Comparison of ENCODE assay signal across 1 cellular context in genomic region chr7:128341733-128342132, GRCh38.
TF ChIP-seq lines count a peak whose summit lies in the region.

No MANE protein-coding gene starts in this region.

TF ChIP-seq in HCT116, 20 proteins besides CTCF, POLR2A, EP300 and RAD21:
- no peak for TF ChIP-seq ELF1 (IDR thresholded peaks at IDR 0.05; ENCODE audit: borderline replicate concordance, low read depth)
- no peak for TF ChIP-seq ZFX (IDR thresholded peaks at IDR 0.05)
- no peak for TF ChIP-seq SRF (IDR thresholded peaks at IDR 0.05; ENCODE audit: low read depth)
- TF ChIP-seq ZBTB33 (IDR thresholded peaks at IDR 0.05; ENCODE audit: extremely low read depth, insufficient replicate concordance, low read length), result no peak
- no peak for TF ChIP-seq SP1 (IDR thresholded peaks at IDR 0.05; ENCODE audit: low read depth)
- no peak for TF ChIP-seq MAX (IDR thresholded peaks at IDR 0.05)
- TF ChIP-seq YY1 (IDR thresholded peaks at IDR 0.05; ENCODE audit: extremely low read depth, insufficient replicate concordance, low read depth, low read length), result no peak
- TF ChIP-seq CBX3 (IDR thresholded peaks at IDR 0.05; ENCODE audit: low read depth), result no peak
- TF ChIP-seq ZNF274 (IDR thresholded peaks at IDR 0.05; ENCODE audit: low read depth, low read length), result no peak
- no peak for TF ChIP-seq CEBPB (IDR thresholded peaks at IDR 0.05; ENCODE audit: low read depth)
- TF ChIP-seq ATF3 (IDR thresholded peaks at IDR 0.05), result no peak
- no peak for TF ChIP-seq TCF7L2 (IDR thresholded peaks at IDR 0.05; ENCODE audit: borderline replicate concordance, extremely low read depth, insufficient read depth, insufficient read length)
- no peak for TF ChIP-seq EZH2 (IDR thresholded peaks at IDR 0.05)
- TF ChIP-seq REST (IDR thresholded peaks at IDR 0.05; ENCODE audit: low read depth), result no peak
- TF ChIP-seq SIN3A (IDR thresholded peaks at IDR 0.05; ENCODE audit: low read depth), result no peak
- TF ChIP-seq EZH2phosphoT487 (IDR thresholded peaks at IDR 0.05; ENCODE audit: borderline replicate concordance), result no peak
- no peak for TF ChIP-seq JUND (IDR thresholded peaks at IDR 0.05)
- TF ChIP-seq FOSL1 (IDR thresholded peaks at IDR 0.05; ENCODE audit: low read depth), result no peak
- no peak for TF ChIP-seq EGR1 (IDR thresholded peaks at IDR 0.05; ENCODE audit: low read depth)
